Comparison of ENCODE assay signal across 24 cellular contexts in genomic region chr6:145026267-145026679, GRCh38.
"Had no signal": no experiment of that assay in that cellular context is flagged by ENCODE, and none has a peak within 500 bp of the region (broad histone marks: within the 10 kb centered on the region; RNA-seq: fewer than 3 reads in every experiment).

No MANE protein-coding gene starts in this region.

- H3K4me3 ChIP-seq: adrenal gland, breast epithelium, K562, SJSA1 had no signal

- H3K36me3 ChIP-seq: adrenal gland, breast epithelium, SJSA1 had no signal

- H3K27ac ChIP-seq: adrenal gland, breast epithelium, RWPE1, SJSA1 had no signal

- ATAC-seq: activated CD8-positive, alpha-beta T cell treated with anti-CD3 and anti-CD28 coated beads, Interleukin-2, amount 10 ng/mL, durations not matched to agents 7 days and 5 days; K562; Panc1; SK-N-SH treated with all-trans-retinoic acid at 6 μM for 48 hours had no signal

- FAIRE-seq: K562 had no signal

- H3K9me3 ChIP-seq: adrenal gland, breast epithelium, SJSA1 had no signal

- H3K27me3 ChIP-seq: adrenal gland, breast epithelium, SJSA1 had no signal

- H3K4me1 ChIP-seq: adrenal gland, breast epithelium, SJSA1 had no signal

- DNase-seq: activated CD4-positive, alpha-beta T cell treated with anti-CD3 and anti-CD28 coated beads for 48 hours; activated CD4-positive, alpha-beta T cell treated with anti-CD3 and anti-CD28 coated beads, Interleukin-2, amount 50 U/mL, for 4 hours; activated CD4-positive, CD25-positive, alpha-beta regulatory T cell treated with anti-CD3 and anti-CD28 coated beads, Interleukin-2, amount 50 U/mL, for 72 hours; activated CD8-positive, alpha-beta memory T cell treated with anti-CD3 and anti-CD28 coated beads, Interleukin-2, amount 50 U/mL, for 48 hours; activated CD8-positive, alpha-beta T cell treated with anti-CD3 and anti-CD28 coated beads, Interleukin-2, amount 10 ng/mL, durations not matched to agents 7 days and 5 days; activated naive CD4-positive, alpha-beta T cell treated with anti-CD3 and anti-CD28 coated beads, Interleukin-2, amount 50 U/mL, for 16 hours; activated naive CD8-positive, alpha-beta T cell treated with anti-CD3 and anti-CD28 coated beads, Interleukin-2, amount 10 ng/mL, durations not matched to agents 7 days and 5 days; activated T-cell treated with anti-CD3 and anti-CD28 coated beads, Interleukin-2, amount 50 U/mL, for 1 hour; adrenal gland; anterior cingulate cortex; caudate nucleus; Kasumi-1; NCI-H1694 treated with DMSO at 0.1 percent for 48 hours; NCI-H446; NCI-H526; NK-92 treated with Interleukin-12 subunit alpha and Interleukin-12 subunit beta, amount 100 ng/mL, for 24 hours; OCI-M1; SW 1271 had no signal
